1 cellular context compared by ENCODE assay signal in genomic region chr6:161169690-161170089, GRCh38.
TF ChIP-seq lines count a peak whose summit lies in the region.

No MANE protein-coding gene starts in this region.

TF ChIP-seq in K562, 482 proteins besides CTCF, POLR2A, EP300 and RAD21 (continued from another document and continues in another):
- TF ChIP-seq SMARCA4 (IDR thresholded peaks at IDR 0.05), result peak; percentile 49
- TF ChIP-seq CEBPB (tag; IDR thresholded peaks at IDR 0.05), result no peak
- TF ChIP-seq, protein P1, sequence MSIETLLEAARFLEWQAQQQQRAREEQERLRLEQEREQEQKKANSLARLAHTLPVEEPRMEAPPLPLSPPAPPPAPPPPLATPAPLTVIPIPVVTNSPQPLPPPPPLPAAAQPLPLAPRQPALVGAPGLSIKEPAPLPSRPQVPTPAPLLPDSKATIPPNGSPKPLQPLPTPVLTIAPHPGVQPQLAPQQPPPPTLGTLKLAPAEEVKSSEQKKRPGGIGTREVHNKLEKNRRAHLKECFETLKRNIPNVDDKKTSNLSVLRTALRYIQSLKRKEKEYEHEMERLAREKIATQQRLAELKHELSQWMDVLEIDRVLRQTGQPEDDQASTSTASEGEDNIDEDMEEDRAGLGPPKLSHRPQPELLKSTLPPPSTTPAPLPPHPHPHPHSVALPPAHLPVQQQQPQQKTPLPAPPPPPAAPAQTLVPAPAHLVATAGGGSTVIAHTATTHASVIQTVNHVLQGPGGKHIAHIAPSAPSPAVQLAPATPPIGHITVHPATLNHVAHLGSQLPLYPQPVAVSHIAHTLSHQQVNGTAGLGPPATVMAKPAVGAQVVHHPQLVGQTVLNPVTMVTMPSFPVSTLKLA (conservative IDR thresholded peaks at IDR 0.05), result peak; percentile 44 to 45; a peak in 3 of 4 replicates
- TF ChIP-seq LARP7 (IDR thresholded peaks at IDR 0.05), result 0 out of 2 replicates have a peak, but pooled peaks have one; percentile 5
- peak; percentile 96 for TF ChIP-seq BACH1 (tag; IDR thresholded peaks at IDR 0.05)
- no peak for TF ChIP-seq ARHGAP35 (IDR thresholded peaks at IDR 0.05; ENCODE audit: partially characterized antibody)
- TF ChIP-seq HDAC8 (tag; IDR thresholded peaks at IDR 0.05), result peak; percentile 41; the same call in 1 of the 2 replicates
- 0 out of 2 replicates have a peak, but pooled peaks have one; percentile 4 for TF ChIP-seq SMARCC2 (IDR thresholded peaks at IDR 0.05; ENCODE audit: low read depth)
- 0 out of 4 replicates have a peak, but pooled peaks of 1 of the 2 experiments have one; percentile 49 for TF ChIP-seq RCOR1 (IDR thresholded peaks at IDR 0.05; ENCODE audit: borderline replicate concordance in 1 of 2, low read depth in 2 of 2, low read length in 2 of 2)
- TF ChIP-seq ELF1 (tag; IDR thresholded peaks at IDR 0.05), result peak; percentile 41; the same call in 1 of the 2 replicates
- TF ChIP-seq CBX8 (IDR thresholded peaks at IDR 0.05; ENCODE audit: borderline replicate concordance, extremely low read depth, low read depth, low read length, poor library complexity, severe bottlenecking), result no peak
- TF ChIP-seq PML (IDR thresholded peaks at IDR 0.05; ENCODE audit: low read length), result 0 out of 2 replicates have a peak, but pooled peaks have one; percentile 35
- TF ChIP-seq HDAC3 (IDR thresholded peaks at IDR 0.05; ENCODE audit: borderline replicate concordance, partially characterized antibody), result no peak
- TF ChIP-seq, protein P2, sequence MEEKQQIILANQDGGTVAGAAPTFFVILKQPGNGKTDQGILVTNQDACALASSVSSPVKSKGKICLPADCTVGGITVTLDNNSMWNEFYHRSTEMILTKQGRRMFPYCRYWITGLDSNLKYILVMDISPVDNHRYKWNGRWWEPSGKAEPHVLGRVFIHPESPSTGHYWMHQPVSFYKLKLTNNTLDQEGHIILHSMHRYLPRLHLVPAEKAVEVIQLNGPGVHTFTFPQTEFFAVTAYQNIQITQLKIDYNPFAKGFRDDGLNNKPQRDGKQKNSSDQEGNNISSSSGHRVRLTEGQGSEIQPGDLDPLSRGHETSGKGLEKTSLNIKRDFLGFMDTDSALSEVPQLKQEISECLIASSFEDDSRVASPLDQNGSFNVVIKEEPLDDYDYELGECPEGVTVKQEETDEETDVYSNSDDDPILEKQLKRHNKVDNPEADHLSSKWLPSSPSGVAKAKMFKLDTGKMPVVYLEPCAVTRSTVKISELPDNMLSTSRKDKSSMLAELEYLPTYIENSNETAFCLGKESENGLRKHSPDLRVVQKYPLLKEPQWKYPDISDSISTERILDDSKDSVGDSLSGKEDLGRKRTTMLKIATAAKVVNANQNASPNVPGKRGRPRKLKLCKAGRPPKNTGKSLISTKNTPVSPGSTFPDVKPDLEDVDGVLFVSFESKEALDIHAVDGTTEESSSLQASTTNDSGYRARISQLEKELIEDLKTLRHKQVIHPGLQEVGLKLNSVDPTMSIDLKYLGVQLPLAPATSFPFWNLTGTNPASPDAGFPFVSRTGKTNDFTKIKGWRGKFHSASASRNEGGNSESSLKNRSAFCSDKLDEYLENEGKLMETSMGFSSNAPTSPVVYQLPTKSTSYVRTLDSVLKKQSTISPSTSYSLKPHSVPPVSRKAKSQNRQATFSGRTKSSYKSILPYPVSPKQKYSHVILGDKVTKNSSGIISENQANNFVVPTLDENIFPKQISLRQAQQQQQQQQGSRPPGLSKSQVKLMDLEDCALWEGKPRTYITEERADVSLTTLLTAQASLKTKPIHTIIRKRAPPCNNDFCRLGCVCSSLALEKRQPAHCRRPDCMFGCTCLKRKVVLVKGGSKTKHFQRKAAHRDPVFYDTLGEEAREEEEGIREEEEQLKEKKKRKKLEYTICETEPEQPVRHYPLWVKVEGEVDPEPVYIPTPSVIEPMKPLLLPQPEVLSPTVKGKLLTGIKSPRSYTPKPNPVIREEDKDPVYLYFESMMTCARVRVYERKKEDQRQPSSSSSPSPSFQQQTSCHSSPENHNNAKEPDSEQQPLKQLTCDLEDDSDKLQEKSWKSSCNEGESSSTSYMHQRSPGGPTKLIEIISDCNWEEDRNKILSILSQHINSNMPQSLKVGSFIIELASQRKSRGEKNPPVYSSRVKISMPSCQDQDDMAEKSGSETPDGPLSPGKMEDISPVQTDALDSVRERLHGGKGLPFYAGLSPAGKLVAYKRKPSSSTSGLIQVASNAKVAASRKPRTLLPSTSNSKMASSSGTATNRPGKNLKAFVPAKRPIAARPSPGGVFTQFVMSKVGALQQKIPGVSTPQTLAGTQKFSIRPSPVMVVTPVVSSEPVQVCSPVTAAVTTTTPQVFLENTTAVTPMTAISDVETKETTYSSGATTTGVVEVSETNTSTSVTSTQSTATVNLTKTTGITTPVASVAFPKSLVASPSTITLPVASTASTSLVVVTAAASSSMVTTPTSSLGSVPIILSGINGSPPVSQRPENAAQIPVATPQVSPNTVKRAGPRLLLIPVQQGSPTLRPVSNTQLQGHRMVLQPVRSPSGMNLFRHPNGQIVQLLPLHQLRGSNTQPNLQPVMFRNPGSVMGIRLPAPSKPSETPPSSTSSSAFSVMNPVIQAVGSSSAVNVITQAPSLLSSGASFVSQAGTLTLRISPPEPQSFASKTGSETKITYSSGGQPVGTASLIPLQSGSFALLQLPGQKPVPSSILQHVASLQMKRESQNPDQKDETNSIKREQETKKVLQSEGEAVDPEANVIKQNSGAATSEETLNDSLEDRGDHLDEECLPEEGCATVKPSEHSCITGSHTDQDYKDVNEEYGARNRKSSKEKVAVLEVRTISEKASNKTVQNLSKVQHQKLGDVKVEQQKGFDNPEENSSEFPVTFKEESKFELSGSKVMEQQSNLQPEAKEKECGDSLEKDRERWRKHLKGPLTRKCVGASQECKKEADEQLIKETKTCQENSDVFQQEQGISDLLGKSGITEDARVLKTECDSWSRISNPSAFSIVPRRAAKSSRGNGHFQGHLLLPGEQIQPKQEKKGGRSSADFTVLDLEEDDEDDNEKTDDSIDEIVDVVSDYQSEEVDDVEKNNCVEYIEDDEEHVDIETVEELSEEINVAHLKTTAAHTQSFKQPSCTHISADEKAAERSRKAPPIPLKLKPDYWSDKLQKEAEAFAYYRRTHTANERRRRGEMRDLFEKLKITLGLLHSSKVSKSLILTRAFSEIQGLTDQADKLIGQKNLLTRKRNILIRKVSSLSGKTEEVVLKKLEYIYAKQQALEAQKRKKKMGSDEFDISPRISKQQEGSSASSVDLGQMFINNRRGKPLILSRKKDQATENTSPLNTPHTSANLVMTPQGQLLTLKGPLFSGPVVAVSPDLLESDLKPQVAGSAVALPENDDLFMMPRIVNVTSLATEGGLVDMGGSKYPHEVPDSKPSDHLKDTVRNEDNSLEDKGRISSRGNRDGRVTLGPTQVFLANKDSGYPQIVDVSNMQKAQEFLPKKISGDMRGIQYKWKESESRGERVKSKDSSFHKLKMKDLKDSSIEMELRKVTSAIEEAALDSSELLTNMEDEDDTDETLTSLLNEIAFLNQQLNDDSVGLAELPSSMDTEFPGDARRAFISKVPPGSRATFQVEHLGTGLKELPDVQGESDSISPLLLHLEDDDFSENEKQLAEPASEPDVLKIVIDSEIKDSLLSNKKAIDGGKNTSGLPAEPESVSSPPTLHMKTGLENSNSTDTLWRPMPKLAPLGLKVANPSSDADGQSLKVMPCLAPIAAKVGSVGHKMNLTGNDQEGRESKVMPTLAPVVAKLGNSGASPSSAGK (IDR thresholded peaks at IDR 0.05), result peak; percentile 49
- peak; percentile 93 for TF ChIP-seq NFRKB (IDR thresholded peaks at IDR 0.05; ENCODE audit: low read depth)
- peak; percentile 71 for TF ChIP-seq L3MBTL2 (IDR thresholded peaks at IDR 0.05)
- TF ChIP-seq FOXK2 (conservative IDR thresholded peaks at IDR 0.05 in 1 of 2, IDR thresholded peaks at IDR 0.05 in 1 of 2; ENCODE audit: low read depth in 2 of 2), result peak; percentile 42 to 63; a peak in 3 of 4 replicates
- TF ChIP-seq EHMT2 (IDR thresholded peaks at IDR 0.05), result peak; percentile 85
- peak; percentile 78 for TF ChIP-seq EP400 (IDR thresholded peaks at IDR 0.05)
- TF ChIP-seq CBX5 (IDR thresholded peaks at IDR 0.05; ENCODE audit: borderline replicate concordance, low read depth), result peak; percentile 75; the same call in 1 of the 2 replicates
- peak; percentile 24; the same call in 1 of the 2 replicates for TF ChIP-seq FOXJ2 (tag; IDR thresholded peaks at IDR 0.05)
- no peak for TF ChIP-seq NR2F6 (CRISPR knock-in tag; IDR thresholded peaks at IDR 0.05)
- peak; percentile 99 for TF ChIP-seq ZNF316 (IDR thresholded peaks at IDR 0.05)
- TF ChIP-seq, protein P3, sequence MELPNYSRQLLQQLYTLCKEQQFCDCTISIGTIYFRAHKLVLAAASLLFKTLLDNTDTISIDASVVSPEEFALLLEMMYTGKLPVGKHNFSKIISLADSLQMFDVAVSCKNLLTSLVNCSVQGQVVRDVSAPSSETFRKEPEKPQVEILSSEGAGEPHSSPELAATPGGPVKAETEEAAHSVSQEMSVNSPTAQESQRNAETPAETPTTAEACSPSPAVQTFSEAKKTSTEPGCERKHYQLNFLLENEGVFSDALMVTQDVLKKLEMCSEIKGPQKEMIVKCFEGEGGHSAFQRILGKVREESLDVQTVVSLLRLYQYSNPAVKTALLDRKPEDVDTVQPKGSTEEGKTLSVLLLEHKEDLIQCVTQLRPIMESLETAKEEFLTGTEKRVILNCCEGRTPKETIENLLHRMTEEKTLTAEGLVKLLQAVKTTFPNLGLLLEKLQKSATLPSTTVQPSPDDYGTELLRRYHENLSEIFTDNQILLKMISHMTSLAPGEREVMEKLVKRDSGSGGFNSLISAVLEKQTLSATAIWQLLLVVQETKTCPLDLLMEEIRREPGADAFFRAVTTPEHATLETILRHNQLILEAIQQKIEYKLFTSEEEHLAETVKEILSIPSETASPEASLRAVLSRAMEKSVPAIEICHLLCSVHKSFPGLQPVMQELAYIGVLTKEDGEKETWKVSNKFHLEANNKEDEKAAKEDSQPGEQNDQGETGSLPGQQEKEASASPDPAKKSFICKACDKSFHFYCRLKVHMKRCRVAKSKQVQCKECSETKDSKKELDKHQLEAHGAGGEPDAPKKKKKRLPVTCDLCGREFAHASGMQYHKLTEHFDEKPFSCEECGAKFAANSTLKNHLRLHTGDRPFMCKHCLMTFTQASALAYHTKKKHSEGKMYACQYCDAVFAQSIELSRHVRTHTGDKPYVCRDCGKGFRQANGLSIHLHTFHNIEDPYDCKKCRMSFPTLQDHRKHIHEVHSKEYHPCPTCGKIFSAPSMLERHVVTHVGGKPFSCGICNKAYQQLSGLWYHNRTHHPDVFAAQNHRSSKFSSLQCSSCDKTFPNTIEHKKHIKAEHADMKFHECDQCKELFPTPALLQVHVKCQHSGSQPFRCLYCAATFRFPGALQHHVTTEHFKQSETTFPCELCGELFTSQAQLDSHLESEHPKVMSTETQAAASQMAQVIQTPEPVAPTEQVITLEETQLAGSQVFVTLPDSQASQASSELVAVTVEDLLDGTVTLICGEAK (IDR thresholded peaks at IDR 0.05), result 0 out of 2 replicates have a peak, but pooled peaks have one; percentile 39
- TF ChIP-seq, protein P3 (CRISPR knock-in tag; IDR thresholded peaks at IDR 0.05), result no peak
- TF ChIP-seq CXXC5 (CRISPR knock-in tag; IDR thresholded peaks at IDR 0.05), result peak; percentile 63; the same call in 1 of the 2 replicates
- TF ChIP-seq, protein P4, sequence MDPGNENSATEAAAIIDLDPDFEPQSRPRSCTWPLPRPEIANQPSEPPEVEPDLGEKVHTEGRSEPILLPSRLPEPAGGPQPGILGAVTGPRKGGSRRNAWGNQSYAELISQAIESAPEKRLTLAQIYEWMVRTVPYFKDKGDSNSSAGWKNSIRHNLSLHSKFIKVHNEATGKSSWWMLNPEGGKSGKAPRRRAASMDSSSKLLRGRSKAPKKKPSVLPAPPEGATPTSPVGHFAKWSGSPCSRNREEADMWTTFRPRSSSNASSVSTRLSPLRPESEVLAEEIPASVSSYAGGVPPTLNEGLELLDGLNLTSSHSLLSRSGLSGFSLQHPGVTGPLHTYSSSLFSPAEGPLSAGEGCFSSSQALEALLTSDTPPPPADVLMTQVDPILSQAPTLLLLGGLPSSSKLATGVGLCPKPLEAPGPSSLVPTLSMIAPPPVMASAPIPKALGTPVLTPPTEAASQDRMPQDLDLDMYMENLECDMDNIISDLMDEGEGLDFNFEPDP (CRISPR knock-in tag; IDR thresholded peaks at IDR 0.05), result no peak
- no peak for TF ChIP-seq ZNF311 (CRISPR knock-in tag; IDR thresholded peaks at IDR 0.05)
- no peak for TF ChIP-seq ZNF263 (CRISPR knock-in tag; IDR thresholded peaks at IDR 0.05; ENCODE audit: borderline replicate concordance)
- TF ChIP-seq CBX3 (IDR thresholded peaks at IDR 0.05; ENCODE audit: borderline replicate concordance in 1 of 2, low read length in 2 of 2), result peak in 1 of 2 experiments; percentile 90; a peak in 2 of 3 replicates
- TF ChIP-seq CBFA2T3 (IDR thresholded peaks at IDR 0.05), result peak; percentile 54
- TF ChIP-seq C11orf30 (IDR thresholded peaks at IDR 0.05; ENCODE audit: low read depth), result peak; percentile 98
- 0 out of 2 replicates have a peak, but pooled peaks have one; percentile 65 for TF ChIP-seq ZNF644 (tag; IDR thresholded peaks at IDR 0.05; ENCODE audit: low read depth)
- TF ChIP-seq GABPB2 (CRISPR knock-in tag; conservative IDR thresholded peaks at IDR 0.05), result no peak
- 0 out of 2 replicates have a peak, but pooled peaks have one; percentile 5 for TF ChIP-seq CREB1 (IDR thresholded peaks at IDR 0.05)
- no peak for TF ChIP-seq CREB1 (CRISPR knock-in tag; IDR thresholded peaks at IDR 0.05)
- no peak for TF ChIP-seq POLR3A (IDR thresholded peaks at IDR 0.05; ENCODE audit: borderline replicate concordance, extremely low read depth, insufficient read depth, insufficient read length)
- 0 out of 2 replicates have a peak, but pooled peaks have one; percentile 8 for TF ChIP-seq NCOR1 (IDR thresholded peaks at IDR 0.05)
- TF ChIP-seq JUND (IDR thresholded peaks at IDR 0.05; ENCODE audit: borderline replicate concordance, low read depth, low read length), result peak; percentile 51; the same call in 1 of the 2 replicates
- TF ChIP-seq JUND (tag; IDR thresholded peaks at IDR 0.05; ENCODE audit: borderline replicate concordance, low read depth, low read length), result peak; percentile 54; the same call in 1 of the 3 replicates
